In genomic region chr11:118152020-118152551, GRCh38 we compare ENCODE assay signal across 10 cellular contexts. TPM values are rescaled to one million over a fixed set of nuclear protein-coding genes. Genes with fewer than 3 reads are reported as not detected.
A peak's percentile ranks its signal among the peaks of the same experiment; 100 is the strongest.
DNase-seq lines count a peak whose midpoint lies in the region; ATAC-seq and TF ChIP-seq lines count a peak whose summit lies in the region.
"Had no signal": no experiment of that assay in that cellular context is flagged by ENCODE, and none has a peak within 500 bp of the region (broad histone marks: within the 10 kb centered on the region; RNA-seq: fewer than 3 reads in every experiment).

No MANE protein-coding gene starts in this region.

- H3K79me1 ChIP-seq in mesenchymal stem cell (replicated peaks; ENCODE audit: low read length, poor library complexity, severe bottlenecking), result no peaks in the 10 kb centered on the region

- H3K36me3 Mint-ChIP-seq in activated naive CD4-positive, alpha-beta T cell treated with anti-CD3 and anti-CD28 coated beads for 36 hours (ENCODE audit: low read depth), result no peaks in the 10 kb centered on the region
- no peaks in the 10 kb centered on the region for H3K36me3 Mint-ChIP-seq in activated naive CD4-positive, alpha-beta T cell treated with anti-CD3 and anti-CD28 coated beads, Interleukin-2, amount 50 U/mL, for 72 hours
- H3K36me3 Mint-ChIP-seq: CD4-positive, CD25-positive, alpha-beta regulatory T cell had no signal

- no peak overlapping the region for H2BK120ac ChIP-seq in mesenchymal stem cell (ENCODE audit: low read depth, low read length)

- H2BK12ac ChIP-seq in mesenchymal stem cell (ENCODE audit: low read length in 2 of 2), result no peak overlapping the region

- CTCF ChIA-PET in activated naive CD4-positive, alpha-beta T cell treated with anti-CD3 and anti-CD28 coated beads for 36 hours (lab: Charles Lee), result interaction anchor here (1.0 to 2.2 kb wide), 2 partner anchors 8 to 20 kb away, joined by 3 to 14 read pairs; no protein-coding TSS in a partner anchor

- H3K36me3 ChIP-seq in brain microvascular endothelial cell (replicated peaks) (no peaks in the 10 kb centered on the region), mesenchymal stem cell (ENCODE audit: control insufficient read depth in 1 of 2, insufficient read depth in 2 of 2, low read depth in 1 of 2, low read length in 2 of 2) (no peaks in the 10 kb centered on the region), upper lobe of left lung (no peaks in the 10 kb centered on the region)

- H3K27me3 ChIP-seq in brain microvascular endothelial cell (replicated peaks), result peaks cover 71% of the 10 kb centered on the region
- peaks cover 97 to 99% of the 10 kb centered on the region in 2 experiments for H3K27me3 ChIP-seq in mesenchymal stem cell (ENCODE audit: control insufficient read depth in 1 of 2, insufficient read depth in 1 of 2, low read length in 2 of 2)
- peaks cover 0 to 42% (median 17%) of the 10 kb centered on the region in 4 donors for H3K27me3 ChIP-seq in upper lobe of left lung

- H4K8ac ChIP-seq in mesenchymal stem cell (ENCODE audit: low read length), result no peak overlapping the region

- no peak overlapping the region for H3K18ac ChIP-seq in mesenchymal stem cell (ENCODE audit: low read depth in 1 of 2, low read length in 2 of 2)

- H3K14ac ChIP-seq in mesenchymal stem cell (ENCODE audit: low read length in 2 of 2), result no peak overlapping the region

- in situ Hi-C loops in brain microvascular endothelial cell (cut with HindIII; ENCODE audit: low pct_ligation_motif_present, low sequenced_read_pairs), result no loop called here

- H3K27ac ChIP-seq in brain microvascular endothelial cell, result no peak overlapping the region
- no peak overlapping the region for H3K27ac ChIP-seq in mesenchymal stem cell (ENCODE audit: low read length, poor library complexity, severe bottlenecking)
- peak overlapping the region in 2 of 4 donors; percentile 4 to 55 for H3K27ac ChIP-seq in upper lobe of left lung

- H3K4me3 Mint-ChIP-seq in activated naive CD4-positive, alpha-beta T cell treated with anti-CD3 and anti-CD28 coated beads for 36 hours, result peak overlapping the region; percentile 39
- H3K4me3 Mint-ChIP-seq: CD4-positive, CD25-positive, alpha-beta regulatory T cell had no signal

- H3K27me3 Mint-ChIP-seq in activated naive CD4-positive, alpha-beta T cell treated with anti-CD3 and anti-CD28 coated beads for 36 hours (ENCODE audit: low read depth), result peaks cover 51% of the 10 kb centered on the region

- H4K91ac ChIP-seq in mesenchymal stem cell (ENCODE audit: low read length), result no peak overlapping the region

- no peak for TF ChIP-seq EP300 in upper lobe of left lung (IDR thresholded peaks at IDR 0.05)

- WGBS in mesenchymal stem cell, result 12% methylated on average over 10 of the region's 16 CpGs
- WGBS in upper lobe of left lung, 2 donors, result 28 to 40% methylated on average over 4 to 16 of the region's 16 CpGs

- no peak for TF ChIP-seq POLR2A in upper lobe of left lung (IDR thresholded peaks at IDR 0.05)

- H3K4me2 ChIP-seq in mesenchymal stem cell (ENCODE audit: low read length, poor library complexity, severe bottlenecking), result peak overlapping the region; percentile 99

- no peak for ATAC-seq in activated naive CD4-positive, alpha-beta T cell treated with anti-CD3 and anti-CD28 coated beads, Interleukin-2, amount 50 U/mL, for 72 hours
- ATAC-seq in upper lobe of left lung (ENCODE audit: low FRiP score in 2 of 2) (no peak), HG03039 (IDR thresholded peaks at IDR 0.05; ENCODE audit: unreplicated experiment) (no peak), GM21360 (IDR thresholded peaks at IDR 0.05; ENCODE audit: unreplicated experiment) (no peak), HG02588 (IDR thresholded peaks at IDR 0.05; ENCODE audit: unreplicated experiment) (no peak)

- H3K9me3 Mint-ChIP-seq in activated naive CD4-positive, alpha-beta T cell treated with anti-CD3 and anti-CD28 coated beads for 36 hours, result no peaks in the 10 kb centered on the region
- H3K9me3 Mint-ChIP-seq in activated naive CD4-positive, alpha-beta T cell treated with anti-CD3 and anti-CD28 coated beads, Interleukin-2, amount 50 U/mL, for 72 hours, result no peaks in the 10 kb centered on the region
- H3K9me3 Mint-ChIP-seq: CD4-positive, CD25-positive, alpha-beta regulatory T cell had no signal

- H3K4me1 Mint-ChIP-seq in activated naive CD4-positive, alpha-beta T cell treated with anti-CD3 and anti-CD28 coated beads for 36 hours (ENCODE audit: low read depth), result peaks cover 11% of the 10 kb centered on the region

- H3K4me3 ChIP-seq in brain microvascular endothelial cell (ENCODE audit: low read depth, low read length) (peak overlapping the region; percentile 43), mesenchymal stem cell (ENCODE audit: insufficient read depth in 1 of 2, low read depth in 1 of 2, low read length in 2 of 2) (peak overlapping the region in 1 of 2 experiments; percentile 75), upper lobe of left lung (peak overlapping the region in 3 of 4 donors; percentile 42 to 55 (median 49))

- no peak overlapping the region for H2AK5ac ChIP-seq in mesenchymal stem cell (ENCODE audit: low read length, severe bottlenecking)

- H2AFZ ChIP-seq in mesenchymal stem cell (ENCODE audit: low read depth, low read length), result no peak overlapping the region

- no peaks in the 10 kb centered on the region for H3K9me3 ChIP-seq in mesenchymal stem cell (ENCODE audit: control insufficient read depth, low read length)
- no peaks in the 10 kb centered on the region for H3K9me3 ChIP-seq in upper lobe of left lung

- H3K4me1 ChIP-seq in mesenchymal stem cell (ENCODE audit: control insufficient read depth, insufficient read depth, low read depth, low read length) (peaks cover 21% of the 10 kb centered on the region), upper lobe of left lung (peaks cover 14 to 40% (median 30%) of the 10 kb centered on the region in 4 donors)

- TF ChIP-seq CTCF in brain microvascular endothelial cell (IDR thresholded peaks at IDR 0.05; ENCODE audit: low read depth, low read length, missing control alignments) (no peak), upper lobe of left lung (IDR thresholded peaks at IDR 0.05) (no peak)

- no peak overlapping the region for H3K4ac ChIP-seq in mesenchymal stem cell (ENCODE audit: low read depth in 1 of 2, low read length in 2 of 2)

- no peak overlapping the region for H2BK5ac ChIP-seq in mesenchymal stem cell (ENCODE audit: low read depth, low read length, poor library complexity, severe bottlenecking)

- intact Hi-C loops in activated naive CD4-positive, alpha-beta T cell treated with anti-CD3 and anti-CD28 coated beads for 36 hours (cut with micrococcal nuclease), result no loop called here

- H3K23ac ChIP-seq in mesenchymal stem cell (ENCODE audit: low read length in 2 of 2), result peak overlapping the region in 1 of 2 experiments; percentile 53

- DNase-seq in activated naive CD4-positive, alpha-beta T cell treated with anti-CD3 and anti-CD28 coated beads for 36 hours, result no peak
- DNase-seq in activated naive CD4-positive, alpha-beta T cell treated with anti-CD3 and anti-CD28 coated beads, Interleukin-2, amount 50 U/mL, for 72 hours (ENCODE audit: low spot score in 2 of 2), result no peak
- no peak for DNase-seq in brain microvascular endothelial cell
- DNase-seq in mesenchymal stem cell, result no peak
- DNase-seq in upper lobe of left lung, result no peak
- DNase-seq: CD4-positive, CD25-positive, alpha-beta regulatory T cell; SIG-M5 had no signal

- no peak overlapping the region for H2BK15ac ChIP-seq in mesenchymal stem cell (ENCODE audit: low read depth, poor library complexity, severe bottlenecking)

- H3K27ac Mint-ChIP-seq in activated naive CD4-positive, alpha-beta T cell treated with anti-CD3 and anti-CD28 coated beads for 36 hours, result no peak overlapping the region
- H3K27ac Mint-ChIP-seq in activated naive CD4-positive, alpha-beta T cell treated with anti-CD3 and anti-CD28 coated beads, Interleukin-2, amount 50 U/mL, for 72 hours, result no peak overlapping the region
- H3K27ac Mint-ChIP-seq: CD4-positive, CD25-positive, alpha-beta regulatory T cell had no signal

- H3K9ac ChIP-seq in mesenchymal stem cell (ENCODE audit: low read length), result no peak overlapping the region

RNA-seq across cellular contexts. Expression of gene SCN4B, which starts 0.5 kb away (rescaled TPM):
- under 1 TPM; 0.07 to 0.12 TPM for total RNA-seq in activated naive CD4-positive, alpha-beta T cell treated with anti-CD3 and anti-CD28 coated beads for 36 hours
- total RNA-seq in activated naive CD4-positive, alpha-beta T cell treated with anti-CD3 and anti-CD28 coated beads, Interleukin-2, amount 50 U/mL, for 72 hours, result 1 to 10 TPM in 1 of 2 donors, under 1 TPM in 1; 0.25 to 1.8 TPM
- polyA plus RNA-seq in mesenchymal stem cell (2013, experiment 1 of 2), result 0.01 TPM
- not detected for polyA plus RNA-seq in mesenchymal stem cell (2013, experiment 2 of 2)
- 1 to 10 TPM in 5 of 6 donors, under 1 TPM in 1; under 0.01 to 5.5 (median 3.3) TPM for total RNA-seq in upper lobe of left lung
- total RNA-seq: CD4-positive, CD25-positive, alpha-beta regulatory T cell had no signal
- polyA plus RNA-seq: CD4-positive, CD25-positive, alpha-beta regulatory T cell had no signal

RNA-seq across cellular contexts. Expression of gene SCN2B, which starts 24.4 kb away (rescaled TPM):
- total RNA-seq in activated naive CD4-positive, alpha-beta T cell treated with anti-CD3 and anti-CD28 coated beads for 36 hours, result not detected
- under 1 TPM in 1 of 2 donors, not detected in 1; 0.05 TPM for total RNA-seq in activated naive CD4-positive, alpha-beta T cell treated with anti-CD3 and anti-CD28 coated beads, Interleukin-2, amount 50 U/mL, for 72 hours
- 0.01 TPM for polyA plus RNA-seq in mesenchymal stem cell (2013, experiment 1 of 2)
- 0.01 TPM for polyA plus RNA-seq in mesenchymal stem cell (2013, experiment 2 of 2)
- 1 to 10 TPM in 1 of 6 donors, under 1 TPM in 3, not detected in 2; 0.22 to 2.4 (median 0.32) TPM for total RNA-seq in upper lobe of left lung
- total RNA-seq: CD4-positive, CD25-positive, alpha-beta regulatory T cell had no signal
- polyA plus RNA-seq: CD4-positive, CD25-positive, alpha-beta regulatory T cell had no signal
